In genomic region chr10:60073397-60073780, GRCh38 we compare ENCODE assay signal across 26 cellular contexts.
"Had no signal": no experiment of that assay in that cellular context is flagged by ENCODE, and none has a peak within 500 bp of the region (broad histone marks: within the 10 kb centered on the region; RNA-seq: fewer than 3 reads in every experiment).

No MANE protein-coding gene starts in this region.

- H3K27me3 Mint-ChIP-seq: activated CD4-positive, alpha-beta memory T cell treated with anti-CD3 and anti-CD28 coated beads, Interleukin-2, amount 10 ng/mL, durations not matched to agents 7 days and 5 days; activated CD4-positive, alpha-beta T cell treated with anti-CD3 and anti-CD28 coated beads, Interleukin-2, amount 10 ng/mL, durations not matched to agents 7 days and 5 days; activated naive CD4-positive, alpha-beta T cell treated with anti-CD3 and anti-CD28 coated beads, Interleukin-2, amount 10 ng/mL, durations not matched to agents 7 days and 5 days; activated T-cell treated with anti-CD3 and anti-CD28 coated beads, Interleukin-2, amount 50 U/mL, for 24 hours; central memory CD8-positive, alpha-beta T cell; T-helper 17 cell had no signal

- H3K36me3 Mint-ChIP-seq: activated naive CD8-positive, alpha-beta T cell treated with anti-CD3 and anti-CD28 coated beads, Interleukin-2, amount 10 ng/mL, durations not matched to agents 7 days and 5 days; natural killer cell treated with Interleukin-12 subunit alpha and Interleukin-12 subunit beta and Interleukin-15 and Interleukin-18, amount 100 ng/mL, for 72 hours had no signal

- H3K9me3 Mint-ChIP-seq: activated CD4-positive, alpha-beta memory T cell treated with anti-CD3 and anti-CD28 coated beads, Interleukin-2, amount 10 ng/mL, durations not matched to agents 7 days and 5 days; activated CD4-positive, alpha-beta T cell treated with anti-CD3 and anti-CD28 coated beads, Interleukin-2, amount 10 ng/mL, durations not matched to agents 7 days and 5 days; activated naive CD4-positive, alpha-beta T cell treated with anti-CD3 and anti-CD28 coated beads, Interleukin-2, amount 10 ng/mL, durations not matched to agents 7 days and 5 days; activated T-cell treated with anti-CD3 and anti-CD28 coated beads, Interleukin-2, amount 50 U/mL, for 24 hours; central memory CD8-positive, alpha-beta T cell; natural killer cell treated with Interleukin-12 subunit alpha and Interleukin-12 subunit beta and Interleukin-15 and Interleukin-18, amount 100 ng/mL, for 72 hours had no signal

- ATAC-seq: gastrocnemius medialis; left colon; natural killer cell treated with Interleukin-12 subunit alpha and Interleukin-12 subunit beta and Interleukin-15 and Interleukin-18, amount 100 ng/mL, for 72 hours; right cardiac atrium; T-helper 17 cell had no signal

- H3K4me3 Mint-ChIP-seq: activated CD4-positive, alpha-beta memory T cell treated with anti-CD3 and anti-CD28 coated beads, Interleukin-2, amount 10 ng/mL, durations not matched to agents 7 days and 5 days; activated CD4-positive, alpha-beta T cell treated with anti-CD3 and anti-CD28 coated beads, Interleukin-2, amount 10 ng/mL, durations not matched to agents 7 days and 5 days; activated naive CD4-positive, alpha-beta T cell treated with anti-CD3 and anti-CD28 coated beads, Interleukin-2, amount 10 ng/mL, durations not matched to agents 7 days and 5 days; activated naive CD8-positive, alpha-beta T cell treated with anti-CD3 and anti-CD28 coated beads, Interleukin-2, amount 10 ng/mL, durations not matched to agents 7 days and 5 days; activated T-cell treated with anti-CD3 and anti-CD28 coated beads, Interleukin-2, amount 50 U/mL, for 24 hours; central memory CD8-positive, alpha-beta T cell; natural killer cell treated with Interleukin-12 subunit alpha and Interleukin-12 subunit beta and Interleukin-15 and Interleukin-18, amount 100 ng/mL, for 72 hours; T-helper 17 cell had no signal

- DNase-seq: activated CD4-positive, alpha-beta memory T cell treated with anti-CD3 and anti-CD28 coated beads, Interleukin-2, amount 10 ng/mL, durations not matched to agents 7 days and 5 days; activated CD4-positive, alpha-beta T cell treated with anti-CD3 and anti-CD28 coated beads, Interleukin-2, amount 10 ng/mL, durations not matched to agents 7 days and 5 days; activated CD4-positive, CD25-positive, alpha-beta regulatory T cell treated with anti-CD3 and anti-CD28 coated beads, Interleukin-2, amount 50 U/mL, for 72 hours; activated CD8-positive, alpha-beta memory T cell treated with anti-CD3 and anti-CD28 coated beads, Interleukin-2, amount 50 U/mL, for 48 hours; activated gamma-delta T cell; activated naive CD4-positive, alpha-beta T cell treated with anti-CD3 and anti-CD28 coated beads, Interleukin-2, amount 10 ng/mL, durations not matched to agents 7 days and 5 days; activated naive CD8-positive, alpha-beta T cell treated with anti-CD3 and anti-CD28 coated beads, Interleukin-2, amount 10 ng/mL, durations not matched to agents 7 days and 5 days; activated T-cell treated with anti-CD3 and anti-CD28 coated beads, Interleukin-2, amount 50 U/mL, for 24 hours; amygdala; colonic mucosa; effector CD8-positive, alpha-beta T cell; gastrocnemius medialis; glutamatergic neuron; kidney; left colon; mesenchymal stem cell; right cardiac atrium; stimulated activated CD4-positive, alpha-beta T cell treated with anti-CD3 and anti-CD28 coated beads, Interleukin-15, amount 100 ng/mL, for 24 hours; stimulated activated CD4-positive, alpha-beta T cell treated with anti-CD3 and anti-CD28 coated beads, Interleukin-2, amount 100 ng/mL, for 24 hours; stimulated activated naive CD4-positive, alpha-beta T cell treated with Interleukin-2 at 50 U/mL for 16 hours; T-helper 17 cell; T1000 had no signal

- FAIRE-seq: bronchial epithelial cell, endometrium, kidney had no signal

- H3K4me1 Mint-ChIP-seq: activated CD4-positive, alpha-beta memory T cell treated with anti-CD3 and anti-CD28 coated beads, Interleukin-2, amount 10 ng/mL, durations not matched to agents 7 days and 5 days; activated CD4-positive, alpha-beta T cell treated with anti-CD3 and anti-CD28 coated beads, Interleukin-2, amount 10 ng/mL, durations not matched to agents 7 days and 5 days; activated naive CD4-positive, alpha-beta T cell treated with anti-CD3 and anti-CD28 coated beads, Interleukin-2, amount 10 ng/mL, durations not matched to agents 7 days and 5 days; activated naive CD8-positive, alpha-beta T cell treated with anti-CD3 and anti-CD28 coated beads, Interleukin-2, amount 10 ng/mL, durations not matched to agents 7 days and 5 days; central memory CD8-positive, alpha-beta T cell had no signal

- H3K27ac Mint-ChIP-seq: activated CD4-positive, alpha-beta memory T cell treated with anti-CD3 and anti-CD28 coated beads, Interleukin-2, amount 10 ng/mL, durations not matched to agents 7 days and 5 days; activated CD4-positive, alpha-beta T cell treated with anti-CD3 and anti-CD28 coated beads, Interleukin-2, amount 10 ng/mL, durations not matched to agents 7 days and 5 days; activated naive CD8-positive, alpha-beta T cell treated with anti-CD3 and anti-CD28 coated beads, Interleukin-2, amount 10 ng/mL, durations not matched to agents 7 days and 5 days; activated T-cell treated with anti-CD3 and anti-CD28 coated beads, Interleukin-2, amount 50 U/mL, for 24 hours; natural killer cell treated with Interleukin-12 subunit alpha and Interleukin-12 subunit beta and Interleukin-15 and Interleukin-18, amount 100 ng/mL, for 72 hours; T-helper 17 cell had no signal
